Comparison of ENCODE assay signal across 26 cellular contexts in the genomic region with DNA sequence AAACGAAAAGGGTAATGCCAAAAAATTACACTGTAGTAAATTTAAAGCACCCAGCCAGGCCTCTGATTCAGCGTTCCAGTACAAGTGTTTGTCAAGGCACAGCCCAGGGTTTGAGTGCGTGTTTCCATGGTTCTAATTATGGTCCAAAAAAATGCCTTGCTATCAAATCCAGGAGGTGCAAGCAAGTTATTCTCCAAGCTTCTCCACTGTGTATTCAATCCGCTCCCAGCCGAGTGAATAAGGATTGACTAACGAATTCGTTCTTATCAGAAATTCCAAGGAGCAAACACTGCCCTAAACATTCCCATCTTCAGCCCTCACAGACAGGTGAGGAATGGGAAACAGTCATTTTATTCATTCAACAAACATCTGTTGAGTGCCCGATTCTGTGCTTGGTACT.
"Had no signal": no experiment of that assay in that cellular context is flagged by ENCODE, and none has a peak within 500 bp of the region (broad histone marks: within the 10 kb centered on the region; RNA-seq: fewer than 3 reads in every experiment).

No MANE protein-coding gene starts in this region.

- H3K9me3 ChIP-seq: adrenal gland, body of pancreas, esophagus muscularis mucosa, gastrocnemius medialis had no signal

- H3K36me3 ChIP-seq: adrenal gland, esophagus muscularis mucosa, gastrocnemius medialis had no signal

- H3K4me1 ChIP-seq: adrenal gland, body of pancreas, foreskin keratinocyte, gastrocnemius medialis had no signal

- H3K4me3 ChIP-seq: adrenal gland, body of pancreas, coronary artery, dorsolateral prefrontal cortex, esophagus muscularis mucosa, gastrocnemius medialis had no signal

- DNase-seq: activated CD4-positive, alpha-beta memory T cell treated with anti-CD3 and anti-CD28 coated beads for 36 hours; activated CD4-positive, alpha-beta T cell treated with anti-CD3 and anti-CD28 coated beads for 36 hours; activated CD4-positive, alpha-beta T cell treated with anti-CD3 and anti-CD28 coated beads, Interleukin-2, amount 10 ng/mL, durations not matched to agents 24 days and 14 days; activated CD4-positive, CD25-positive, alpha-beta regulatory T cell; activated CD4-positive, CD25-positive, alpha-beta regulatory T cell treated with anti-CD3 and anti-CD28 coated beads, Interleukin-2, amount 50 U/mL, for 72 hours; activated CD8-positive, alpha-beta memory T cell treated with anti-CD3 and anti-CD28 coated beads, Interleukin-2, amount 10 ng/mL, durations not matched to agents 7 days and 5 days; activated CD8-positive, alpha-beta memory T cell treated with anti-CD3 and anti-CD28 coated beads, Interleukin-2, amount 50 U/mL, for 4 hours; activated CD8-positive, alpha-beta T cell treated with anti-CD3 and anti-CD28 coated beads, Interleukin-2, amount 10 ng/mL, durations not matched to agents 7 days and 5 days; activated effector memory CD4-positive, alpha-beta T cell treated with anti-CD3 and anti-CD28 coated beads, Interleukin-2, amount 50 U/mL, for 16 hours; activated naive CD4-positive, alpha-beta T cell treated with anti-CD3 and anti-CD28 coated beads for 36 hours; activated naive CD8-positive, alpha-beta T cell treated with anti-CD3 and anti-CD28 coated beads for 36 hours; activated naive CD8-positive, alpha-beta T cell treated with anti-CD3 and anti-CD28 coated beads, Interleukin-2, amount 50 U/mL, for 24 hours; activated T-cell treated with anti-CD3 and anti-CD28 coated beads, Interleukin-2, amount 50 U/mL, for 1 hour; activated T-cell treated with anti-CD3 and anti-CD28 coated beads, Interleukin-2, amount 50 U/mL, for 48 hours; adrenal gland; amygdala; aorta; body of pancreas; dorsolateral prefrontal cortex; effector memory CD4-positive, alpha-beta T cell; erythroblast; foreskin keratinocyte; gastrocnemius medialis; T-helper 2 cell had no signal

- ATAC-seq: activated CD4-positive, alpha-beta T cell treated with anti-CD3 and anti-CD28 coated beads for 36 hours; activated CD8-positive, alpha-beta memory T cell treated with anti-CD3 and anti-CD28 coated beads, Interleukin-2, amount 10 ng/mL, durations not matched to agents 7 days and 5 days; activated CD8-positive, alpha-beta T cell treated with anti-CD3 and anti-CD28 coated beads, Interleukin-2, amount 10 ng/mL, durations not matched to agents 7 days and 5 days; activated naive CD8-positive, alpha-beta T cell treated with anti-CD3 and anti-CD28 coated beads, Interleukin-2, amount 50 U/mL, for 24 hours; body of pancreas; foreskin keratinocyte; gastrocnemius medialis had no signal

- H3K27ac ChIP-seq: adrenal gland, body of pancreas, coronary artery, dorsolateral prefrontal cortex, esophagus muscularis mucosa, foreskin keratinocyte, gastrocnemius medialis had no signal

- H3K27me3 ChIP-seq: adrenal gland, body of pancreas, dorsolateral prefrontal cortex, esophagus muscularis mucosa, foreskin keratinocyte, gastrocnemius medialis had no signal
